In genomic region chr20:25067102-25067987, GRCh38 we compare ENCODE assay signal across 1 cellular context.
TF ChIP-seq lines count a peak whose summit lies in the region.

No MANE protein-coding gene starts in this region.

TF ChIP-seq in H1, 55 proteins besides CTCF, POLR2A, EP300 and RAD21:
- TF ChIP-seq EZH2 (IDR thresholded peaks at IDR 0.05; ENCODE audit: low read depth, low read length, severe bottlenecking) (no peak), RNF2 (IDR thresholded peaks at IDR 0.05; ENCODE audit: borderline replicate concordance, low read depth, low read length, missing control alignments, poor library complexity, severe bottlenecking) (peak; percentile 28)
TF ChIP-seq in H1: peak in this region for 1.
